20 cellular contexts compared by ENCODE assay signal in genomic region chr1:37342736-37343135, GRCh38.
DNase-seq lines count a peak whose midpoint lies in the region; ATAC-seq, FAIRE-seq and TF ChIP-seq lines count a peak whose summit lies in the region.
"Had no signal": no experiment of that assay in that cellular context is flagged by ENCODE, and none has a peak within 500 bp of the region (broad histone marks: within the 10 kb centered on the region; RNA-seq: fewer than 3 reads in every experiment).

No MANE protein-coding gene starts in this region.

- no peaks in the 10 kb centered on the region for H3F3A ChIP-seq in neural progenitor cell (ENCODE audit: low read depth)

- H3K9ac ChIP-seq in Karpas-422 (ENCODE audit: low read length): no peak overlapping the region
- H3K9ac ChIP-seq in neural progenitor cell: no peak overlapping the region
- H3K9ac ChIP-seq: BLaER1 had no signal

- H3K36me3 ChIP-seq in Karpas-422 (ENCODE audit: insufficient read depth, low read length) (no peaks in the 10 kb centered on the region), neural progenitor cell (no peaks in the 10 kb centered on the region)
- H3K36me3 ChIP-seq: BLaER1, HAP-1 had no signal

- TF ChIP-seq CTCF in WTC11 (IDR thresholded peaks at IDR 0.05): 0 out of 2 replicates have a peak, but pooled peaks have one; percentile 23
- TF ChIP-seq CTCF in neural progenitor cell (IDR thresholded peaks at IDR 0.05): peak; percentile 24

- POLR2A ChIA-PET in WTC11 (lab: Charles Lee): no interaction called here

- H2AFZ ChIP-seq in Karpas-422 (ENCODE audit: low read length): no peak overlapping the region
- H2AFZ ChIP-seq in neural progenitor cell (replicated peaks): no peak overlapping the region

- no peaks in the 10 kb centered on the region for H3K36me3 Mint-ChIP-seq in WTC11
- H3K36me3 Mint-ChIP-seq in neural progenitor cell: no peaks in the 10 kb centered on the region
- H3K36me3 Mint-ChIP-seq: CD8-positive, alpha-beta T cell; T-cell had no signal

- H3K9me3 ChIP-seq in Karpas-422 (ENCODE audit: low read length) (no peaks in the 10 kb centered on the region), neural progenitor cell (ENCODE audit: low read depth) (no peaks in the 10 kb centered on the region)
- H3K9me3 ChIP-seq: BLaER1, HAP-1 had no signal

- no peak overlapping the region for H3K4me3 Mint-ChIP-seq in WTC11
- no peak overlapping the region for H3K4me3 Mint-ChIP-seq in neural progenitor cell
- H3K4me3 Mint-ChIP-seq: CD8-positive, alpha-beta T cell; T-cell had no signal

- no peaks in the 10 kb centered on the region for H4K20me1 ChIP-seq in Karpas-422 (ENCODE audit: insufficient read depth, low read depth, low read length)
- H4K20me1 ChIP-seq in neural progenitor cell (ENCODE audit: low read depth): no peaks in the 10 kb centered on the region
- H4K20me1 ChIP-seq: BLaER1 had no signal

- H3K27ac ChIP-seq in Karpas-422 (ENCODE audit: low read length) (no peak overlapping the region), neural progenitor cell (no peak overlapping the region)
- H3K27ac ChIP-seq: BLaER1, SK-N-MC had no signal

- no peak overlapping the region for H3K4me2 ChIP-seq in Karpas-422 (ENCODE audit: low read depth, low read length, poor library complexity, severe bottlenecking)
- no peak overlapping the region for H3K4me2 ChIP-seq in neural progenitor cell
- H3K4me2 ChIP-seq: BLaER1 had no signal

- H3K4me3 ChIP-seq in Karpas-422 (ENCODE audit: low read length) (no peak overlapping the region), neural progenitor cell (no peak overlapping the region)
- H3K4me3 ChIP-seq: BLaER1, HAP-1, SK-N-MC had no signal

- no peak for FAIRE-seq in GM12891 (lab: Jason Lieb, UNC)

- H3K27ac Mint-ChIP-seq in WTC11 (no peak overlapping the region), neural progenitor cell (no peak overlapping the region)
- H3K27ac Mint-ChIP-seq: CD8-positive, alpha-beta T cell; T-cell had no signal

- ATAC-seq in WTC11 (peak; percentile 75), HG02840 (IDR thresholded peaks at IDR 0.05; ENCODE audit: low FRiP score, unreplicated experiment) (no peak)
- ATAC-seq: CD8-positive, alpha-beta T cell; Panc1; Right ventricle myocardium inferior; T-cell had no signal

- peaks cover 6% of the 10 kb centered on the region for H3K27me3 Mint-ChIP-seq in WTC11 (ENCODE audit: low read depth)
- peaks cover 13% of the 10 kb centered on the region for H3K27me3 Mint-ChIP-seq in neural progenitor cell (ENCODE audit: insufficient read depth, low read depth)

- H3K9me2 ChIP-seq in Karpas-422 (replicated peaks; ENCODE audit: insufficient read depth, low read length): no peaks in the 10 kb centered on the region

- H3K79me2 ChIP-seq in Karpas-422 (ENCODE audit: low read length) (no peaks in the 10 kb centered on the region), neural progenitor cell (ENCODE audit: low read depth) (no peaks in the 10 kb centered on the region)

- CTCF ChIA-PET in WTC11 (lab: Charles Lee): interaction anchor here (0.6 to 1.6 kb wide), 16 partner anchors 9 to 733 kb away, joined by 3 to 8 read pairs (median 3); no protein-coding TSS in a partner anchor

- H3K4me1 ChIP-seq in Karpas-422 (ENCODE audit: low read length) (no peaks in the 10 kb centered on the region), neural progenitor cell (peaks cover 5% of the 10 kb centered on the region)
- H3K4me1 ChIP-seq: HAP-1 had no signal

- peak; percentile 27 for DNase-seq in NCI-H2171 treated with DMSO at 0.1 percent for 48 hours (lab: John Stamatoyannopoulos, UW)
- DNase-seq in NCI-H2171 (lab: John Stamatoyannopoulos, UW): no peak
- peak; percentile 52 for DNase-seq in Karpas-422
- DNase-seq in WTC11 (ENCODE audit: low spot score): no peak
- DNase-seq in neural progenitor cell (ENCODE audit: low spot score): peak; percentile 27
- DNase-seq in amniotic stem cell (lab: John Stamatoyannopoulos, UW): no peak
- no peak for DNase-seq in GM12891 (ENCODE audit: insufficient read length, low spot score)
- DNase-seq: CD8-positive, alpha-beta T cell; EL; KBM-7; NCI-H1092; NCI-H2107; NCI-H748 treated with DMSO at 0.1 percent for 48 hours; T-cell had no signal

- H3K4me1 Mint-ChIP-seq in WTC11 (peaks cover 6% of the 10 kb centered on the region), neural progenitor cell (peaks cover 6% of the 10 kb centered on the region)
- H3K4me1 Mint-ChIP-seq: T-cell had no signal

- no peaks in the 10 kb centered on the region for H3K9me3 Mint-ChIP-seq in WTC11
- no peaks in the 10 kb centered on the region for H3K9me3 Mint-ChIP-seq in neural progenitor cell
- H3K9me3 Mint-ChIP-seq: CD8-positive, alpha-beta T cell; T-cell had no signal

- no peaks in the 10 kb centered on the region for H3K27me3 ChIP-seq in Karpas-422 (ENCODE audit: low read length)
- H3K27me3 ChIP-seq in neural progenitor cell: no peaks in the 10 kb centered on the region
- H3K27me3 ChIP-seq: BLaER1 had no signal

- TF ChIP-seq POLR2A in GM12891 (IDR thresholded peaks at IDR 0.05; ENCODE audit: low read depth, low read length): no peak

TF ChIP-seq in WTC11, 78 proteins besides CTCF, POLR2A, EP300 and RAD21 (continues in another document):
- TF ChIP-seq MLX (CRISPR knock-in tag; IDR thresholded peaks at IDR 0.05) (no peak), ZNF232 (CRISPR knock-in tag; IDR thresholded peaks at IDR 0.05) (no peak), PRRX2 (CRISPR knock-in tag; IDR thresholded peaks at IDR 0.05) (no peak), ETV6 (CRISPR knock-in tag; IDR thresholded peaks at IDR 0.05) (no peak)

TF ChIP-seq in GM12891, 5 proteins besides CTCF, POLR2A, EP300 and RAD21:
- no peak for TF ChIP-seq PAX5 (IDR thresholded peaks at IDR 0.05; ENCODE audit: insufficient read depth, low read length, severe bottlenecking)
- TF ChIP-seq TAF1 (IDR thresholded peaks at IDR 0.05; ENCODE audit: low read depth, low read length): no peak
- TF ChIP-seq POLR2AphosphoS5 (IDR thresholded peaks at IDR 0.05; ENCODE audit: low read depth, low read length): no peak
- TF ChIP-seq SPI1 (IDR thresholded peaks at IDR 0.05; ENCODE audit: low read depth, low read length): no peak
- no peak for TF ChIP-seq POU2F2 (IDR thresholded peaks at IDR 0.05; ENCODE audit: low read depth, low read length)

Comparison
In these comparisons a context has a peak if more than half of its experiments do, and no peak if none do; other contexts are left out.
1. DNase-seq: peak in NCI-H2171 treated with DMSO at 0.1 percent for 48 hours (single experiment), Karpas-422 (single experiment) and neural progenitor cell (single experiment); none in NCI-H2171 (single experiment), WTC11 (single experiment), amniotic stem cell (single experiment) and GM12891 (single experiment).